ENCODE assay signal across 24 cellular contexts in the genomic region with DNA sequence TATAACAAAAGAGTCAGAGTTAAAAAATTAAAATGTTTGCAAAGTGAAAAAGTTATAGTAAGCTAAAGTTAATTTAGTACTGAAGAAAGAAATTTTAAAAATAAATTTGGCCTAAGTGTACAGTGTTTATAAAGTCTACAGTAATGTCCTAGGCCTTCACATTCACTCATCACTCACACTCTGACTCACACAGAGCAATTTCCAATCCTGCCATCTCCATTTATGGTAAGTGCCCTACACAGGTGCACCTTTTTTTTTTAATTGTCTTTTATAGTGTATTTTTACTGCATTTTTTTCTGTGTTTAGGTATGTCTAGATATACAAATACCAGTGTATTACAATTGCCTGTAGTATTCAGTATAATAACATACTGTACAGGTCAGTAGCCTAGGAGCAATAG.
DNase-seq lines count a peak whose midpoint lies in the region; ATAC-seq, FAIRE-seq and TF ChIP-seq lines count a peak whose summit lies in the region.
"Had no signal": no experiment of that assay in that cellular context is flagged by ENCODE, and none has a peak within 500 bp of the region (broad histone marks: within the 10 kb centered on the region; RNA-seq: fewer than 3 reads in every experiment).

No MANE protein-coding gene starts in this region.

- DNase-seq in PC-3 (peak; percentile 1), mammary epithelial cell (peak; percentile 20), kidney glomerular epithelial cell (lab: John Stamatoyannopoulos, UW) (peak; percentile 22), small intestine (no peak), neural progenitor cell (ENCODE audit: low spot score) (no peak)
- DNase-seq in stimulated activated CD4-positive, alpha-beta T cell treated with anti-CD3 and anti-CD28 coated beads, Interleukin-12 subunit alpha, Interleukin-12 subunit beta, amount 100 ng/mL, for 4 hours: no peak
- DNase-seq: ACHN; BE2C; C1 segment of cervical spinal cord; CD4-positive, CD25-positive, alpha-beta regulatory T cell; CD8-positive, alpha-beta memory T cell; COR-L47; DMS 273 treated with DMSO at 0.1 percent for 48 hours; DND-41; EL; IMR-90 had no signal

- no peaks in the 10 kb centered on the region for H3K27me3 ChIP-seq in PC-3 (ENCODE audit: low read length)
- H3K27me3 ChIP-seq in mammary epithelial cell (ENCODE audit: insufficient read depth, low read length): no peaks in the 10 kb centered on the region
- no peaks in the 10 kb centered on the region for H3K27me3 ChIP-seq in small intestine (ENCODE audit: control insufficient read depth in 2 of 2, insufficient read depth in 2 of 2, low read length in 2 of 2)
- H3K27me3 ChIP-seq in neural progenitor cell: no peaks in the 10 kb centered on the region
- H3K27me3 ChIP-seq: BE2C had no signal

- H4K20me1 ChIP-seq in PC-3 (ENCODE audit: low read length): no peaks in the 10 kb centered on the region
- no peaks in the 10 kb centered on the region for H4K20me1 ChIP-seq in mammary epithelial cell (ENCODE audit: insufficient read depth, low read length)
- H4K20me1 ChIP-seq in neural progenitor cell (ENCODE audit: low read depth): no peaks in the 10 kb centered on the region

- ATAC-seq in PC-3 (no peak), GM21825 (IDR thresholded peaks at IDR 0.05; ENCODE audit: unreplicated experiment) (no peak)
- ATAC-seq: GM12878 had no signal

- BruUV-seq in PC-3 (replicated peaks; lab: Mats Ljungman, UMichigan): no TSS peak
- no TSS peak for BruUV-seq in mammary epithelial cell (replicated peaks; lab: Mats Ljungman, UMichigan)

- peaks cover 6% of the 10 kb centered on the region for H3K4me1 Mint-ChIP-seq in neural progenitor cell
- H3K4me1 Mint-ChIP-seq: CD4-positive, CD25-positive, alpha-beta regulatory T cell; CD8-positive, alpha-beta memory T cell had no signal

- H3K79me2 ChIP-seq in PC-3 (ENCODE audit: low read length) (no peaks in the 10 kb centered on the region), mammary epithelial cell (ENCODE audit: insufficient read depth, low read length) (no peaks in the 10 kb centered on the region), neural progenitor cell (ENCODE audit: low read depth) (no peaks in the 10 kb centered on the region)

- intact Hi-C loops in PC-3 (cut with micrococcal nuclease): no loop called here
- intact Hi-C loops in mammary epithelial cell (cut with micrococcal nuclease): no loop called here

- H3K27me3 Mint-ChIP-seq in neural progenitor cell (ENCODE audit: insufficient read depth, low read depth): peaks cover 3% of the 10 kb centered on the region
- H3K27me3 Mint-ChIP-seq: CD4-positive, CD25-positive, alpha-beta regulatory T cell; CD8-positive, alpha-beta memory T cell had no signal

- FAIRE-seq in small intestine (lab: Jason Lieb, UNC): peak; percentile 39
- FAIRE-seq: A204.1, GM12878, GM19239, HTR-8/SVneo had no signal

- H3K9me3 Mint-ChIP-seq in neural progenitor cell: peaks cover 12% of the 10 kb centered on the region

- dilution Hi-C loops in mammary epithelial cell (cut with HindIII; ENCODE audit: low sequenced_read_pairs): no loop called here

- no peak overlapping the region for H3K27ac Mint-ChIP-seq in neural progenitor cell
- H3K27ac Mint-ChIP-seq: CD4-positive, CD25-positive, alpha-beta regulatory T cell; CD8-positive, alpha-beta memory T cell had no signal

- H3K4me1 ChIP-seq in PC-3 (ENCODE audit: insufficient read depth, low read length): no peaks in the 10 kb centered on the region
- H3K4me1 ChIP-seq in mammary epithelial cell (ENCODE audit: insufficient read depth, low read length): peaks cover 4% of the 10 kb centered on the region
- no peaks in the 10 kb centered on the region for H3K4me1 ChIP-seq in small intestine (ENCODE audit: control insufficient read depth in 2 of 2, insufficient read depth in 1 of 2, low read depth in 1 of 2, low read length in 1 of 2)
- H3K4me1 ChIP-seq in neural progenitor cell: no peaks in the 10 kb centered on the region
- H3K4me1 ChIP-seq: BE2C had no signal

- H2AFZ ChIP-seq in PC-3 (ENCODE audit: low read length) (no peak overlapping the region), mammary epithelial cell (ENCODE audit: low read depth, low read length) (no peak overlapping the region), neural progenitor cell (replicated peaks) (no peak overlapping the region)
- H2AFZ ChIP-seq: GM23248 had no signal

- no peak overlapping the region for H3K4me2 ChIP-seq in PC-3 (ENCODE audit: low read length)
- H3K4me2 ChIP-seq in mammary epithelial cell (ENCODE audit: insufficient read depth, low read depth, low read length): no peak overlapping the region
- H3K4me2 ChIP-seq in neural progenitor cell: no peak overlapping the region

- H3K9me2 ChIP-seq in PC-3 (replicated peaks; ENCODE audit: low read length): no peaks in the 10 kb centered on the region

- no peak overlapping the region for H3K27ac ChIP-seq in PC-3 (ENCODE audit: low read length)
- no peak overlapping the region for H3K27ac ChIP-seq in mammary epithelial cell (ENCODE audit: insufficient read depth, low read depth, low read length)
- no peak overlapping the region for H3K27ac ChIP-seq in small intestine (ENCODE audit: low read depth in 1 of 2, low read length in 1 of 2)
- no peak overlapping the region for H3K27ac ChIP-seq in neural progenitor cell
- H3K27ac ChIP-seq: GM23248, HL-60 had no signal

- H3K9ac ChIP-seq in PC-3 (ENCODE audit: low read length): no peak overlapping the region
- no peak overlapping the region for H3K9ac ChIP-seq in mammary epithelial cell (ENCODE audit: insufficient read depth, low read length)
- no peak overlapping the region for H3K9ac ChIP-seq in neural progenitor cell
- H3K9ac ChIP-seq: GM23248 had no signal

- H3K9me3 ChIP-seq in PC-3 (ENCODE audit: low read length) (no peaks in the 10 kb centered on the region), mammary epithelial cell (replicated peaks; ENCODE audit: insufficient read depth, low read length) (no peaks in the 10 kb centered on the region), small intestine (ENCODE audit: control insufficient read depth, low read depth) (no peaks in the 10 kb centered on the region), neural progenitor cell (ENCODE audit: low read depth) (no peaks in the 10 kb centered on the region)
- H3K9me3 ChIP-seq: BE2C, HAP-1 had no signal

- H3K4me3 Mint-ChIP-seq in neural progenitor cell: no peak overlapping the region
- H3K4me3 Mint-ChIP-seq: CD4-positive, CD25-positive, alpha-beta regulatory T cell; CD8-positive, alpha-beta memory T cell had no signal

- H3F3A ChIP-seq in PC-3 (ENCODE audit: low read length, unreplicated experiment): no peaks in the 10 kb centered on the region
- peaks cover 11% of the 10 kb centered on the region for H3F3A ChIP-seq in neural progenitor cell (ENCODE audit: low read depth)

- H3K36me3 ChIP-seq in PC-3 (ENCODE audit: low read depth, low read length): no peaks in the 10 kb centered on the region
- no peaks in the 10 kb centered on the region for H3K36me3 ChIP-seq in mammary epithelial cell (ENCODE audit: insufficient read depth, low read length)
- no peaks in the 10 kb centered on the region for H3K36me3 ChIP-seq in small intestine (ENCODE audit: control insufficient read depth in 2 of 2, insufficient read depth in 2 of 2, low read length in 2 of 2)
- no peaks in the 10 kb centered on the region for H3K36me3 ChIP-seq in neural progenitor cell
- H3K36me3 ChIP-seq: BE2C, HAP-1 had no signal

- TF ChIP-seq CTCF in PC-3 (conservative IDR thresholded peaks at IDR 0.05; ENCODE audit: low read depth, low read length): no peak
- TF ChIP-seq CTCF in mammary epithelial cell (conservative IDR thresholded peaks at IDR 0.05 in 1 of 2, IDR thresholded peaks at IDR 0.05 in 1 of 2; ENCODE audit: extremely low read depth in 1 of 2, insufficient read depth in 1 of 2, low read depth in 1 of 2, low read length in 2 of 2): no peak
- TF ChIP-seq CTCF in neural progenitor cell (IDR thresholded peaks at IDR 0.05): no peak

- no peaks in the 10 kb centered on the region for H3K36me3 Mint-ChIP-seq in neural progenitor cell
- H3K36me3 Mint-ChIP-seq: CD4-positive, CD25-positive, alpha-beta regulatory T cell; CD8-positive, alpha-beta memory T cell had no signal

- CTCF ChIA-PET in PC-3 (lab: Charles Lee) (no interaction called here), mammary epithelial cell (lab: Charles Lee; ENCODE audit: low non-redundant PET) (no interaction called here)

- POLR2A ChIA-PET in PC-3 (lab: Charles Lee; ENCODE audit: unreplicated experiment): no interaction called here

- in situ Hi-C loops in mammary epithelial cell (cut with MboI; ENCODE audit: low sequenced_read_pairs in 2 of 2): no loop called here

- H3K4me3 ChIP-seq in PC-3 (ENCODE audit: low read length): no peak overlapping the region
- no peak overlapping the region for H3K4me3 ChIP-seq in mammary epithelial cell (replicated peaks in 1 of 3; ENCODE audit: insufficient read depth in 1 of 3, low read depth in 2 of 3, low read length in 3 of 3)
- H3K4me3 ChIP-seq in small intestine (ENCODE audit: low read depth in 1 of 2, low read length in 2 of 2): no peak overlapping the region
- H3K4me3 ChIP-seq in neural progenitor cell: no peak overlapping the region
- H3K4me3 ChIP-seq: GM12878, GM23248, HAP-1 had no signal

Comparison
In these comparisons a context has a peak if more than half of its experiments do, and no peak if none do; other contexts are left out.
1. DNase-seq: peak in PC-3 (single experiment), mammary epithelial cell (single experiment) and kidney glomerular epithelial cell (single experiment); none in small intestine (single experiment), neural progenitor cell (single experiment) and stimulated activated CD4-positive, alpha-beta T cell treated with anti-CD3 and anti-CD28 coated beads, Interleukin-12 subunit alpha, Interleukin-12 subunit beta, amount 100 ng/mL, for 4 hours (single experiment).